Comparison of ENCODE assay signal across 3 cellular contexts in the genomic region with DNA sequence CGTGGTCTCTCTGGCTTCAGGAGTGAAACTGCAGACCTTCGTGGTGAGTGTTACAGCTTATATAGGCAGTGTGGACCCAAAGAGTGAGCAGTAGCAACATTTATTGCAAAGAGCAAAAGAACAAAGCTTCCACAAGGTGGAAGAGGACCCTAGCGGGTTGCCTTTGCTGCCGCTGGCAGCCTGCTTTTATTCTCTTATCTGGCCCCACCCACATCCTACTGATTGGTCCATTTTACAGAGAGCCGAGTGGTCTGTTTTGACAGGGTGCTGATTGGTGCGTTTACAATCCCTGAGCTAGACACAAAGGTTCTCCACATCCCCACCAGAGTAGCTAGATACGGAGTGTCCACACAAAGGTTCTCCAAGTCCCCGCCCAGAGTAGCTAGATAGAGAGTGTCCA. TPM values are rescaled to one million over a fixed set of nuclear protein-coding genes. Genes with fewer than 3 reads are reported as not detected.
"Had no signal": no experiment of that assay in that cellular context is flagged by ENCODE, and none has a peak within 500 bp of the region (broad histone marks: within the 10 kb centered on the region; RNA-seq: fewer than 3 reads in every experiment).

No MANE protein-coding gene starts in this region.

RNA-seq across cellular contexts. Expression of a gene that starts 27.1 kb away (rescaled TPM):
- total RNA-seq: HT1080, IMR-90 had no signal
- polyA plus RNA-seq: IgD-negative memory B cell, IMR-90 had no signal

RNA-seq across cellular contexts. Expression of a gene that starts 40.6 kb away (rescaled TPM):
- total RNA-seq: HT1080, IMR-90 had no signal
- polyA plus RNA-seq: IgD-negative memory B cell, IMR-90 had no signal

RNA-seq across cellular contexts. Expression of a gene that starts 54.6 kb away (rescaled TPM):
- total RNA-seq: IMR-90 had no signal
- polyA plus RNA-seq: IgD-negative memory B cell had no signal
